Comparison of ENCODE assay signal across 9 cellular contexts in the genomic region with DNA sequence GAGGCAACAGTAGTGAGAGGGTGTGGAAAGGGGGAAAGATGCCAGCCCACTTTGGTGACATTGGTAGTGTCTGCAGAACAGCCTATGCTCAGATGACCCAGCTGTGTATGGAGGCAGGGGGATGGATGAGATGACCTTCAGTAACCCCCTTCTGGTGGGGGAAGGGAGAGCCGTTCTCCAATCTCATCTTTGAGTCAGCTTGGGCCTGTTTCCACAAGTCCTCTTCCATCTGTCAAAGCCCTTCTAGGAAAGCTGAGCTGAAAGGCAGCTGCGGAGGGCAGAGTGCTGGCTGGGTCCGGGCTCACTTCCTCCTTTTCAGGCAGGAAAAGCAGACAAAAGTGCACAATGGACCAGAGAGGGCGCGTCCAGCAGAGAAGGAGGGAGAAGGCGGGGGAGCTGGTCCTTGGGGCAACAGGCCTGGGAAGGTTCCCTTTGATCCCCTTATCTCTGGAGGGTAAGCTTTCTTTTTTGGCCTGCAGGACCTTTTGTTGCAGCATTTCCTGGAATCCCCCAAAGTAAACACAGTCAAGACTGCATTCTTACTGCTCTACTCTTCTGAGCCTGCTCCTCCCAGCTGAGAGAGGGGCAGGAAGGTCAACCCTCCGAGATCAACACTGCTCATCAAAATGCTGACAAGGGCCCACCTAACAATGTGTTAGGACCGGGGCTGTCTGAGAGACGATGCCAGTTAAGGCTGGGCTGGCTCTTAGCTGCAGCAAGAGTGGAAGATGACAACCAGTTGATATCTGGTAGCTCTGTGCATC. TPM values are rescaled to one million over a fixed set of nuclear protein-coding genes. Genes with fewer than 3 reads are reported as not detected.
DNase-seq lines count a peak whose midpoint lies in the region; ATAC-seq and TF ChIP-seq lines count a peak whose summit lies in the region.
"Had no signal": no experiment of that assay in that cellular context is flagged by ENCODE, and none has a peak within 500 bp of the region (broad histone marks: within the 10 kb centered on the region; RNA-seq: fewer than 3 reads in every experiment).

No MANE protein-coding gene starts in this region.

- no peak overlapping the region for H3K9ac ChIP-seq in HCT116 (ENCODE audit: low read length)

- H3K9me3 Mint-ChIP-seq in osteocyte (ENCODE audit: unreplicated experiment): no peaks in the 10 kb centered on the region
- H3K9me3 Mint-ChIP-seq: central memory CD8-positive, alpha-beta T cell had no signal

- TF ChIP-seq POLR2A in HCT116 (IDR thresholded peaks at IDR 0.05; ENCODE audit: borderline replicate concordance, extremely low read depth, insufficient read depth, insufficient read length): no peak
- no peak for TF ChIP-seq POLR2A in gastrocnemius medialis (IDR thresholded peaks at IDR 0.05)

- no peaks in the 10 kb centered on the region for H3K79me2 ChIP-seq in HCT116 (ENCODE audit: insufficient read depth, low read length)

- H3K9me2 ChIP-seq in HCT116 (ENCODE audit: insufficient read depth): no peaks in the 10 kb centered on the region

- H3K27me3 ChIP-seq in HCT116 (ENCODE audit: insufficient read depth, low read length) (no peaks in the 10 kb centered on the region), gastrocnemius medialis (peaks cover 0 to 13% (median 5%) of the 10 kb centered on the region in 3 donors)

- no peak overlapping the region for H3K4me3 Mint-ChIP-seq in osteocyte (ENCODE audit: unreplicated experiment)
- H3K4me3 Mint-ChIP-seq: central memory CD8-positive, alpha-beta T cell had no signal

- H3K27ac Mint-ChIP-seq in osteocyte (ENCODE audit: unreplicated experiment): no peak overlapping the region

- H3K4me2 ChIP-seq in HCT116 (ENCODE audit: low read length): peak overlapping the region; percentile 37

- H3K36me3 ChIP-seq in HCT116 (ENCODE audit: control insufficient read depth in 1 of 2, insufficient read depth in 2 of 2, low read length in 2 of 2) (no peaks in the 10 kb centered on the region), gastrocnemius medialis (no peaks in the 10 kb centered on the region)

- H3K4me1 ChIP-seq in HCT116 (ENCODE audit: control insufficient read depth in 1 of 2, insufficient read depth in 2 of 2, low read length in 2 of 2) (peaks cover 18 to 44% of the 10 kb centered on the region in 2 experiments), gastrocnemius medialis (peaks cover 0 to 3% of the 10 kb centered on the region in 2 donors)

- peaks cover 2% of the 10 kb centered on the region for H3K4me1 Mint-ChIP-seq in osteocyte (ENCODE audit: unreplicated experiment)
- H3K4me1 Mint-ChIP-seq: central memory CD8-positive, alpha-beta T cell had no signal

- H3K36me3 Mint-ChIP-seq in osteocyte (ENCODE audit: unreplicated experiment): no peaks in the 10 kb centered on the region

- DNase-seq in HCT116 (ENCODE audit: low read depth, low spot score): no peak
- peak; percentile 21 for DNase-seq in SK-N-DZ (ENCODE audit: low spot score)
- peak; percentile 10 to 44 for DNase-seq in hippocampal formation (lab: John Stamatoyannopoulos, UW)
- DNase-seq in gastrocnemius medialis: peak in 1 of 2 donors; percentile 31
- DNase-seq in NCI-H1417 treated with DMSO at 0.1 percent for 48 hours (lab: John Stamatoyannopoulos, UW): no peak
- DNase-seq in HCEC 1CT: no peak
- DNase-seq in osteocyte (ENCODE audit: extremely low spot score, unreplicated experiment): no peak
- no peak for DNase-seq in GM10266 (ENCODE audit: extremely low spot score)

- no peak overlapping the region for H2AFZ ChIP-seq in HCT116 (ENCODE audit: low read depth, low read length, poor library complexity, severe bottlenecking)

- H3K9me3 ChIP-seq in HCT116 (ENCODE audit: control insufficient read depth in 1 of 2, insufficient read depth in 1 of 2, low read depth in 1 of 2, low read length in 2 of 2): no peaks in the 10 kb centered on the region
- H3K9me3 ChIP-seq in gastrocnemius medialis: no peaks in the 10 kb centered on the region

- POLR2A ChIA-PET in HCT116 (lab: Charles Lee): no interaction called here

- RAD21 ChIA-PET in HCT116 (lab: Charles Lee; ENCODE audit: low non-redundant PET in 1 of 2, low total read pairs in 2 of 2, uncharacterized antibody in 2 of 2, unreplicated experiment in 2 of 2): no interaction called here

- TF ChIP-seq CTCF in HCT116 (IDR thresholded peaks at IDR 0.05 in 2 of 3, conservative IDR thresholded peaks at IDR 0.05 in 1 of 3; ENCODE audit: borderline replicate concordance in 1 of 3, insufficient read depth in 1 of 3, low read depth in 2 of 3, low read length in 2 of 3): no peak
- TF ChIP-seq CTCF in gastrocnemius medialis (IDR thresholded peaks at IDR 0.05 in 4 of 5, conservative IDR thresholded peaks at IDR 0.05 in 1 of 5): no peak
- TF ChIP-seq CTCF in osteocyte (IDR thresholded peaks at IDR 0.05): no peak
- TF ChIP-seq CTCF in GM10266 (IDR thresholded peaks at IDR 0.05; ENCODE audit: control insufficient read depth, insufficient read depth, low read depth, missing control alignments): no peak

- H3K27me3 Mint-ChIP-seq in osteocyte (ENCODE audit: unreplicated experiment): peaks cover 53% of the 10 kb centered on the region

- ATAC-seq in HCT116 (peak; percentile 11; the same call in 1 of the 2 replicates), gastrocnemius medialis (peak in 1 of 2 donors; percentile 46)

- H3K4me3 ChIP-seq in HCT116 (replicated peaks in 1 of 2; ENCODE audit: low read depth in 1 of 2, low read length in 2 of 2) (no peak overlapping the region), gastrocnemius medialis (peak overlapping the region in 1 of 4 donors; percentile 57)

- CTCF ChIA-PET in HCT116 (lab: Charles Lee): no interaction called here

- BruUV-seq in HCT116 (replicated peaks; lab: Mats Ljungman, UMichigan): no TSS peak

- H3K27ac ChIP-seq in HCT116 (ENCODE audit: low read depth, low read length): no peak overlapping the region
- peak overlapping the region; percentile 49 to 71 (median 52) for H3K27ac ChIP-seq in gastrocnemius medialis

- TF ChIP-seq RAD21 in HCT116 (IDR thresholded peaks at IDR 0.05; ENCODE audit: low read depth): no peak

- intact Hi-C loops in HCT116 (cut with micrococcal nuclease): no loop called here
- intact Hi-C loops in gastrocnemius medialis (cut with DNase I; ENCODE audit: low total_unique reads): no loop called here

- in situ Hi-C loops in gastrocnemius medialis (cut with MboI; ENCODE audit: low sequenced_read_pairs in 4 of 4): no loop called here

- H4K20me1 ChIP-seq in HCT116 (ENCODE audit: insufficient read depth): no peaks in the 10 kb centered on the region

TF ChIP-seq in HCT116, 20 proteins besides CTCF, POLR2A, EP300 and RAD21:
- no peak for TF ChIP-seq EGR1 (IDR thresholded peaks at IDR 0.05; ENCODE audit: low read depth)
- TF ChIP-seq, protein P1, sequence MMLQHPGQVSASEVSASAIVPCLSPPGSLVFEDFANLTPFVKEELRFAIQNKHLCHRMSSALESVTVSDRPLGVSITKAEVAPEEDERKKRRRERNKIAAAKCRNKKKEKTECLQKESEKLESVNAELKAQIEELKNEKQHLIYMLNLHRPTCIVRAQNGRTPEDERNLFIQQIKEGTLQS (IDR thresholded peaks at IDR 0.05): no peak
- no peak for TF ChIP-seq CBX3 (IDR thresholded peaks at IDR 0.05; ENCODE audit: low read depth)
- TF ChIP-seq SIN3A (IDR thresholded peaks at IDR 0.05; ENCODE audit: low read depth): no peak
- TF ChIP-seq ZNF274 (IDR thresholded peaks at IDR 0.05; ENCODE audit: low read depth, low read length): no peak
- TF ChIP-seq ELF1 (IDR thresholded peaks at IDR 0.05; ENCODE audit: borderline replicate concordance, low read depth): no peak
- TF ChIP-seq, protein P2, sequence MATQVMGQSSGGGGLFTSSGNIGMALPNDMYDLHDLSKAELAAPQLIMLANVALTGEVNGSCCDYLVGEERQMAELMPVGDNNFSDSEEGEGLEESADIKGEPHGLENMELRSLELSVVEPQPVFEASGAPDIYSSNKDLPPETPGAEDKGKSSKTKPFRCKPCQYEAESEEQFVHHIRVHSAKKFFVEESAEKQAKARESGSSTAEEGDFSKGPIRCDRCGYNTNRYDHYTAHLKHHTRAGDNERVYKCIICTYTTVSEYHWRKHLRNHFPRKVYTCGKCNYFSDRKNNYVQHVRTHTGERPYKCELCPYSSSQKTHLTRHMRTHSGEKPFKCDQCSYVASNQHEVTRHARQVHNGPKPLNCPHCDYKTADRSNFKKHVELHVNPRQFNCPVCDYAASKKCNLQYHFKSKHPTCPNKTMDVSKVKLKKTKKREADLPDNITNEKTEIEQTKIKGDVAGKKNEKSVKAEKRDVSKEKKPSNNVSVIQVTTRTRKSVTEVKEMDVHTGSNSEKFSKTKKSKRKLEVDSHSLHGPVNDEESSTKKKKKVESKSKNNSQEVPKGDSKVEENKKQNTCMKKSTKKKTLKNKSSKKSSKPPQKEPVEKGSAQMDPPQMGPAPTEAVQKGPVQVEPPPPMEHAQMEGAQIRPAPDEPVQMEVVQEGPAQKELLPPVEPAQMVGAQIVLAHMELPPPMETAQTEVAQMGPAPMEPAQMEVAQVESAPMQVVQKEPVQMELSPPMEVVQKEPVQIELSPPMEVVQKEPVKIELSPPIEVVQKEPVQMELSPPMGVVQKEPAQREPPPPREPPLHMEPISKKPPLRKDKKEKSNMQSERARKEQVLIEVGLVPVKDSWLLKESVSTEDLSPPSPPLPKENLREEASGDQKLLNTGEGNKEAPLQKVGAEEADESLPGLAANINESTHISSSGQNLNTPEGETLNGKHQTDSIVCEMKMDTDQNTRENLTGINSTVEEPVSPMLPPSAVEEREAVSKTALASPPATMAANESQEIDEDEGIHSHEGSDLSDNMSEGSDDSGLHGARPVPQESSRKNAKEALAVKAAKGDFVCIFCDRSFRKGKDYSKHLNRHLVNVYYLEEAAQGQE (IDR thresholded peaks at IDR 0.05; ENCODE audit: low read depth): no peak
- no peak for TF ChIP-seq FOSL1 (IDR thresholded peaks at IDR 0.05; ENCODE audit: low read depth)
- no peak for TF ChIP-seq POLR2AphosphoS5 (IDR thresholded peaks at IDR 0.05; ENCODE audit: low read depth, low read length)
- TF ChIP-seq ZFX (IDR thresholded peaks at IDR 0.05): no peak

RNA-seq across cellular contexts. Expression of a gene that starts 1.2 kb away (rescaled TPM):
- 4.8 TPM for total RNA-seq in HCT116 (2021; ENCODE audit: unreplicated experiment)
- 4.3 and 4.8 TPM in 2 replicates for polyA plus RNA-seq in HCT116 (2012)
- polyA plus RNA-seq in SK-N-DZ (2014; cell fraction: cytosol; rRNA removed): 0.14 TPM in 1 of 2 replicates, not detected in the other
- polyA plus RNA-seq in SK-N-DZ (2014; cell fraction: nucleus; rRNA removed): not detected in 2 replicates
- 1 to 10 TPM in 3 of 4 donors, under 1 TPM in 1; 0.80 to 4.5 (median 1.4) TPM for total RNA-seq in gastrocnemius medialis
- total RNA-seq in osteocyte: 0.19 and 1.3 TPM in 2 replicates

RNA-seq across cellular contexts. Expression of a gene that starts 28.6 kb away (rescaled TPM):
- total RNA-seq in HCT116 (2021; ENCODE audit: unreplicated experiment): 30.4 TPM
- polyA plus RNA-seq in HCT116 (2012): 18.7 and 21.4 TPM in 2 replicates
- polyA plus RNA-seq in SK-N-DZ (2014; cell fraction: cytosol; rRNA removed): 8.0 and 12.9 TPM in 2 replicates
- polyA plus RNA-seq in SK-N-DZ (2014; cell fraction: nucleus; rRNA removed): 11.3 and 15.4 TPM in 2 replicates
- 1 to 10 TPM; 1.7 to 2.0 (median 1.8) TPM for total RNA-seq in gastrocnemius medialis
- total RNA-seq in osteocyte: 38.5 and 42.1 TPM in 2 replicates

Comparison
In these comparisons a context has a peak if more than half of its experiments do, and no peak if none do; other contexts are left out.
1. DNase-seq: peak in SK-N-DZ (single experiment) and hippocampal formation (2 of 2); none in HCT116 (single experiment), NCI-H1417 treated with DMSO at 0.1 percent for 48 hours (single experiment), HCEC 1CT (single experiment), osteocyte (single experiment) and GM10266 (single experiment).
2. RNA of a gene that starts 28.6 kb away (total RNA-seq): 38.5 to 42.1 TPM in osteocyte and 30.4 TPM in HCT116 (single experiment); 1.7 to 2.0 TPM in gastrocnemius medialis; every median in the first group is over 10 times any median in the second.